1 cellular context compared by ENCODE assay signal in the genomic region with DNA sequence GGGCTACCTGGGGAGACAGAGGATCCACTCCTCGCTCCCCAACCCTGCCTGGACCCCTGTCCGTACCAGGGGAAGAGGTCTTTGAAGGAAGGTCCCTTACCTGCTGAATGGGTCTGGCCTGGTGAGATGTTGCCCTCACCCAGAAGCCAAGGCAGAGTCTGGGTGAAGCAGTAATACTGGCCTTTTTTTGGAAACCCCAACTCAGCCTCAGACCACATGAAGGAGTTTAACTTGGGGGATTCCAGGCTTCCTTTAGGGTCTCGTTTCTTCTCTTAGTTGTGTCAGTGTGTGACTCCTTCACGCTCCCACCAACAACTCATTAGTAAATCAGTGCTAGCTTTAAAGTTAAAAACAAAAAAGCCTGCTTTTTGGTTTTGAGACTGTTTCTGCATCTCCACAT.
TF ChIP-seq lines count a peak whose summit lies in the region.

No MANE protein-coding gene starts in this region.

TF ChIP-seq in GM12878, 131 proteins besides CTCF, POLR2A, EP300 and RAD21 (continued from another document):
- TF ChIP-seq EZH2 (IDR thresholded peaks at IDR 0.05; ENCODE audit: borderline replicate concordance, control insufficient read depth, low read depth, low read length): no peak
- TF ChIP-seq, protein P1, sequence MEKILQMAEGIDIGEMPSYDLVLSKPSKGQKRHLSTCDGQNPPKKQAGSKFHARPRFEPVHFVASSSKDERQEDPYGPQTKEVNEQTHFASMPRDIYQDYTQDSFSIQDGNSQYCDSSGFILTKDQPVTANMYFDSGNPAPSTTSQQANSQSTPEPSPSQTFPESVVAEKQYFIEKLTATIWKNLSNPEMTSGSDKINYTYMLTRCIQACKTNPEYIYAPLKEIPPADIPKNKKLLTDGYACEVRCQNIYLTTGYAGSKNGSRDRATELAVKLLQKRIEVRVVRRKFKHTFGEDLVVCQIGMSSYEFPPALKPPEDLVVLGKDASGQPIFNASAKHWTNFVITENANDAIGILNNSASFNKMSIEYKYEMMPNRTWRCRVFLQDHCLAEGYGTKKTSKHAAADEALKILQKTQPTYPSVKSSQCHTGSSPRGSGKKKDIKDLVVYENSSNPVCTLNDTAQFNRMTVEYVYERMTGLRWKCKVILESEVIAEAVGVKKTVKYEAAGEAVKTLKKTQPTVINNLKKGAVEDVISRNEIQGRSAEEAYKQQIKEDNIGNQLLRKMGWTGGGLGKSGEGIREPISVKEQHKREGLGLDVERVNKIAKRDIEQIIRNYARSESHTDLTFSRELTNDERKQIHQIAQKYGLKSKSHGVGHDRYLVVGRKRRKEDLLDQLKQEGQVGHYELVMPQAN (conservative IDR thresholded peaks at IDR 0.05): no peak
- no peak for TF ChIP-seq RB1 (IDR thresholded peaks at IDR 0.05; ENCODE audit: borderline replicate concordance)
- TF ChIP-seq, protein P2, sequence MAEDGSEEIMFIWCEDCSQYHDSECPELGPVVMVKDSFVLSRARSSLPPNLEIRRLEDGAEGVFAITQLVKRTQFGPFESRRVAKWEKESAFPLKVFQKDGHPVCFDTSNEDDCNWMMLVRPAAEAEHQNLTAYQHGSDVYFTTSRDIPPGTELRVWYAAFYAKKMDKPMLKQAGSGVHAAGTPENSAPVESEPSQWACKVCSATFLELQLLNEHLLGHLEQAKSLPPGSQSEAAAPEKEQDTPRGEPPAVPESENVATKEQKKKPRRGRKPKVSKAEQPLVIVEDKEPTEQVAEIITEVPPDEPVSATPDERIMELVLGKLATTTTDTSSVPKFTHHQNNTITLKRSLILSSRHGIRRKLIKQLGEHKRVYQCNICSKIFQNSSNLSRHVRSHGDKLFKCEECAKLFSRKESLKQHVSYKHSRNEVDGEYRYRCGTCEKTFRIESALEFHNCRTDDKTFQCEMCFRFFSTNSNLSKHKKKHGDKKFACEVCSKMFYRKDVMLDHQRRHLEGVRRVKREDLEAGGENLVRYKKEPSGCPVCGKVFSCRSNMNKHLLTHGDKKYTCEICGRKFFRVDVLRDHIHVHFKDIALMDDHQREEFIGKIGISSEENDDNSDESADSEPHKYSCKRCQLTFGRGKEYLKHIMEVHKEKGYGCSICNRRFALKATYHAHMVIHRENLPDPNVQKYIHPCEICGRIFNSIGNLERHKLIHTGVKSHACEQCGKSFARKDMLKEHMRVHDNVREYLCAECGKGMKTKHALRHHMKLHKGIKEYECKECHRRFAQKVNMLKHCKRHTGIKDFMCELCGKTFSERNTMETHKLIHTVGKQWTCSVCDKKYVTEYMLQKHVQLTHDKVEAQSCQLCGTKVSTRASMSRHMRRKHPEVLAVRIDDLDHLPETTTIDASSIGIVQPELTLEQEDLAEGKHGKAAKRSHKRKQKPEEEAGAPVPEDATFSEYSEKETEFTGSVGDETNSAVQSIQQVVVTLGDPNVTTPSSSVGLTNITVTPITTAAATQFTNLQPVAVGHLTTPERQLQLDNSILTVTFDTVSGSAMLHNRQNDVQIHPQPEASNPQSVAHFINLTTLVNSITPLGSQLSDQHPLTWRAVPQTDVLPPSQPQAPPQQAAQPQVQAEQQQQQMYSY (CRISPR knock-in tag; IDR thresholded peaks at IDR 0.05): no peak
